8 cellular contexts compared by ENCODE assay signal in the genomic region with DNA sequence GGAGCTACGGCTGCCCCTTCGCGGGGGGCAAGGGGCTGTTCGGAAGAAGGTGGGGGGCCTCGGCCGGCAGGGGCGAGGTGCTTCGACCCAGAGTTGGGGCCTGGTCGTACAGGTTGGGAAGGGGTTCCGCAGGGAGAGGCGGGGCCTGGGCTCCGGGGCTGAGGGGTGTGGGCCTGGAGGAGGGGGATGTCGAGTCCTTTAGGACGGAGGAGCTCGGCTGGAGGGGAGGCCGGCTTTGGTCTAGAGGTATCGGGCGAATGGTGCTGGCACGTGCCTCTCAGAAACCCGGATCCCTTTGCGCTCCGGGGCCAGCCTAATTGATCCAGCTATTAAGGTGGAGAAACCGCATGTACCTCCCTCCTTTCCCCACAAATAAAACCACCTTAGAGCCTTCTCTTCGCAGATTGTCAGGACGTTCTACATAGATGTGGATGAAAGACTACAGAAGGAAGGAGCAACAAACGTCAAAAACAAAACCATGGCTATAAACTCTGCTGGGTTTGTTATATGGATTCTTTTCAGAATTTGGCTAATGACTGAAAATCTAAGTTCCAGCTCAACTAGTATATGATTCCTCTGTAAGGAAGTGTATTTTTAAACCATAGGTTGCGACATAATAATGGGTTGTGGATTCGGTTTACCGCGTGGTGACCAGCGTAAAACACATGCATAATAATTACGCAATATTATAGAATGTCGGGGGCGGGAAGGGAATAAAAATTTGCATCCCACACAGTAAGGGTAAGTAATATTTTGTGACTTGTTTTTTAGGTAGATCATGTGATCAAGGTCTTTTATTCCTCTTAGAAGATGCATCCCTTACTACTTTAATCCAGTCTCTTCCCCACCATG. TPM values are rescaled to one million over a fixed set of nuclear protein-coding genes. Genes with fewer than 3 reads are reported as not detected.
DNase-seq lines count a peak whose midpoint lies in the region; ATAC-seq and TF ChIP-seq lines count a peak whose summit lies in the region.

No MANE protein-coding gene starts in this region.

- no peak for TF ChIP-seq POLR2A in esophagus muscularis mucosa (IDR thresholded peaks at IDR 0.05; ENCODE audit: low read depth)

- H3K36me3 Mint-ChIP-seq in activated CD8-positive, alpha-beta memory T cell treated with anti-CD3 and anti-CD28 coated beads, Interleukin-2, amount 10 ng/mL, durations not matched to agents 7 days and 5 days = peaks cover 12% of the 10 kb centered on the region
- H3K36me3 Mint-ChIP-seq in T-cell = no peaks in the 10 kb centered on the region
- H3K36me3 Mint-ChIP-seq in naive thymus-derived CD4-positive, alpha-beta T cell = peaks cover 0 to 10% (median 0%) of the 10 kb centered on the region in 5 donors

- WGBS in esophagus muscularis mucosa = 27% methylated on average over 23 of the region's 34 CpGs

- H3K27ac ChIP-seq in esophagus muscularis mucosa (replicated peaks in 1 of 4) = peak overlapping the region; percentile 92 to 95 (median 92)
- peak overlapping the region; percentile 78 for H3K27ac ChIP-seq in naive thymus-derived CD4-positive, alpha-beta T cell (ENCODE audit: low read depth, low read length)

- no peak for TF ChIP-seq CTCF in esophagus muscularis mucosa (IDR thresholded peaks at IDR 0.05)

- no peaks in the 10 kb centered on the region for H3K36me3 ChIP-seq in esophagus muscularis mucosa
- peaks cover 0 to 5% (median 0%) of the 10 kb centered on the region in 3 experiments for H3K36me3 ChIP-seq in naive thymus-derived CD4-positive, alpha-beta T cell (ENCODE audit: control insufficient read depth in 2 of 3, insufficient read depth in 3 of 3, low read length in 3 of 3)

- H3K4me3 Mint-ChIP-seq in activated CD8-positive, alpha-beta memory T cell treated with anti-CD3 and anti-CD28 coated beads, Interleukin-2, amount 10 ng/mL, durations not matched to agents 7 days and 5 days = peak overlapping the region; percentile 76
- peak overlapping the region; percentile 81 to 83 (median 82) for H3K4me3 Mint-ChIP-seq in T-cell
- peak overlapping the region; percentile 79 to 91 (median 85) for H3K4me3 Mint-ChIP-seq in naive thymus-derived CD4-positive, alpha-beta T cell

- H3K9me3 ChIP-seq in esophagus muscularis mucosa = no peaks in the 10 kb centered on the region
- H3K9me3 ChIP-seq in naive thymus-derived CD4-positive, alpha-beta T cell (ENCODE audit: control insufficient read depth in 2 of 3, low read length in 3 of 3) = no peaks in the 10 kb centered on the region

- H3K27me3 Mint-ChIP-seq in activated CD8-positive, alpha-beta memory T cell treated with anti-CD3 and anti-CD28 coated beads, Interleukin-2, amount 10 ng/mL, durations not matched to agents 7 days and 5 days = no peaks in the 10 kb centered on the region
- H3K27me3 Mint-ChIP-seq in T-cell = no peaks in the 10 kb centered on the region
- no peaks in the 10 kb centered on the region for H3K27me3 Mint-ChIP-seq in naive thymus-derived CD4-positive, alpha-beta T cell

- H3K4me3 ChIP-seq in esophagus muscularis mucosa = peak overlapping the region; percentile 92 to 97 (median 92)
- H3K4me3 ChIP-seq in naive thymus-derived CD4-positive, alpha-beta T cell (ENCODE audit: low read length) = peak overlapping the region; percentile 47

- no peaks in the 10 kb centered on the region for H3K9me3 Mint-ChIP-seq in activated CD8-positive, alpha-beta memory T cell treated with anti-CD3 and anti-CD28 coated beads, Interleukin-2, amount 10 ng/mL, durations not matched to agents 7 days and 5 days (ENCODE audit: low read depth)
- no peaks in the 10 kb centered on the region for H3K9me3 Mint-ChIP-seq in T-cell
- H3K9me3 Mint-ChIP-seq in naive thymus-derived CD4-positive, alpha-beta T cell = no peaks in the 10 kb centered on the region

- peak; percentile 47 for ATAC-seq in activated CD8-positive, alpha-beta memory T cell treated with anti-CD3 and anti-CD28 coated beads, Interleukin-2, amount 10 ng/mL, durations not matched to agents 7 days and 5 days
- ATAC-seq in T-cell (replicated peaks in 1 of 4) = peak; percentile 14 to 45 (median 26)
- ATAC-seq in naive thymus-derived CD4-positive, alpha-beta T cell = peak; percentile 27

- no peaks in the 10 kb centered on the region for H3K27me3 ChIP-seq in esophagus muscularis mucosa
- H3K27me3 ChIP-seq in naive thymus-derived CD4-positive, alpha-beta T cell (ENCODE audit: control insufficient read depth in 2 of 2, insufficient read depth in 2 of 2, low read length in 2 of 2) = no peaks in the 10 kb centered on the region

- DNase-seq in activated CD8-positive, alpha-beta memory T cell treated with anti-CD3 and anti-CD28 coated beads, Interleukin-2, amount 10 ng/mL, durations not matched to agents 7 days and 5 days = peak; percentile 62
- no peak for DNase-seq in activated CD8-positive, alpha-beta memory T cell treated with anti-CD3 and anti-CD28 coated beads for 24 hours
- DNase-seq in H4 (ENCODE audit: low spot score) (peak; percentile 6), Kasumi-1 (lab: John Stamatoyannopoulos, UW) (peak; percentile 52 to 66), T-cell (peak in 4 of 34 experiments; percentile 1 to 4 (median 2)), esophagus muscularis mucosa (ENCODE audit: extremely low spot score) (no peak), middle frontal gyrus (ENCODE audit: extremely low spot score, low spot score) (no peak)
- DNase-seq in naive thymus-derived CD4-positive, alpha-beta T cell = peak in 1 of 9 donors; percentile 43

- no peak for TF ChIP-seq EP300 in esophagus muscularis mucosa (IDR thresholded peaks at IDR 0.05)

- H3K27ac Mint-ChIP-seq in activated CD8-positive, alpha-beta memory T cell treated with anti-CD3 and anti-CD28 coated beads, Interleukin-2, amount 10 ng/mL, durations not matched to agents 7 days and 5 days = peak overlapping the region; percentile 77
- peak overlapping the region; percentile 22 to 55 for H3K27ac Mint-ChIP-seq in T-cell
- peak overlapping the region in 8 of 9 donors; percentile 49 to 89 (median 73) for H3K27ac Mint-ChIP-seq in naive thymus-derived CD4-positive, alpha-beta T cell

- peaks cover 18 to 34% (median 28%) of the 10 kb centered on the region in 4 donors for H3K4me1 ChIP-seq in esophagus muscularis mucosa
- H3K4me1 ChIP-seq in naive thymus-derived CD4-positive, alpha-beta T cell (ENCODE audit: control insufficient read depth in 2 of 2, insufficient read depth in 2 of 2, low read length in 2 of 2) = peaks cover 19 to 30% of the 10 kb centered on the region in 2 donors

- peaks cover 48% of the 10 kb centered on the region for H3K4me1 Mint-ChIP-seq in activated CD8-positive, alpha-beta memory T cell treated with anti-CD3 and anti-CD28 coated beads, Interleukin-2, amount 10 ng/mL, durations not matched to agents 7 days and 5 days
- H3K4me1 Mint-ChIP-seq in T-cell = peaks cover 50 to 52% (median 50%) of the 10 kb centered on the region in 3 donors
- H3K4me1 Mint-ChIP-seq in naive thymus-derived CD4-positive, alpha-beta T cell = peaks cover 27 to 62% (median 52%) of the 10 kb centered on the region in 7 donors

- POLR2A ChIA-PET in T-cell (lab: Charles Lee) = interaction anchor here (0.6 to 1.3 kb wide), 3 partner anchors 18 to 134 kb away, joined by 3 to 7 read pairs (median 5); no protein-coding TSS in a partner anchor
- POLR2A ChIA-PET in naive thymus-derived CD4-positive, alpha-beta T cell (lab: Charles Lee) = interaction anchor here (0.6 to 1.7 kb wide), 10 partner anchors 10 to 1856 kb away, joined by 3 to 11 read pairs (median 3); no protein-coding TSS in a partner anchor

- intact Hi-C loops in esophagus muscularis mucosa (cut with DNase I) = loop anchor here (2.0 to 5.0 kb wide), 2 partner anchors 119 to 137 kb away; partner anchors contain the start of gene TOP2B
- intact Hi-C loops in naive thymus-derived CD4-positive, alpha-beta T cell (cut with micrococcal nuclease) = loop anchor here (1.0 to 10.0 kb wide), 13 partner anchors 19 to 1869 kb away; partner anchors contain the start of genes NKIRAS1 (in 2 of the 2), NR1D2 (in 2 of the 2), RPL15 (in 2 of the 2) and NEK10 (in 1 of the 2)

- CTCF ChIA-PET in activated CD8-positive, alpha-beta memory T cell treated with anti-CD3 and anti-CD28 coated beads, Interleukin-2, amount 10 ng/mL, durations not matched to agents 7 days and 5 days (lab: Charles Lee) = interaction anchor here (1.0 to 2.2 kb wide), 3 partner anchors 48 to 135 kb away, joined by 3 to 11 read pairs (median 3); no protein-coding TSS in a partner anchor
- CTCF ChIA-PET in T-cell (lab: Charles Lee) = interaction anchor here (0.6 to 2.0 kb wide), 9 partner anchors 11 to 1839 kb away, joined by 3 to 11 read pairs (median 4); no protein-coding TSS in a partner anchor
- CTCF ChIA-PET in naive thymus-derived CD4-positive, alpha-beta T cell (lab: Charles Lee) = interaction anchor here (0.9 to 1.1 kb wide), 2 partner anchors 73 to 116 kb away, joined by 3 to 4 read pairs; no protein-coding TSS in a partner anchor

RNA-seq across cellular contexts. Expression of gene NGLY1, which starts 0.6 kb away (rescaled TPM):
- 10 to 100 TPM; 41.2 to 70.0 TPM for total RNA-seq in activated CD8-positive, alpha-beta memory T cell treated with anti-CD3 and anti-CD28 coated beads, Interleukin-2, amount 10 ng/mL, durations not matched to agents 7 days and 5 days
- 11.6 and 13.4 TPM in 2 replicates for total RNA-seq in H4 (2014; rRNA removed; shearing (Covaris generic))
- 10 to 100 TPM; 58.6 to 67.0 (median 61.4) TPM for total RNA-seq in T-cell
- 10 to 100 TPM; 21.2 to 25.7 (median 23.3) TPM for total RNA-seq in esophagus muscularis mucosa
- total RNA-seq in naive thymus-derived CD4-positive, alpha-beta T cell = 10 to 100 TPM; 66.1 to 84.1 (median 70.4) TPM
- polyA plus RNA-seq in naive thymus-derived CD4-positive, alpha-beta T cell = 10 to 100 TPM; 39.7 to 53.0 TPM

RNA-seq across cellular contexts. Expression of gene OXSM, which starts 6.0 kb away (rescaled TPM):
- 10 to 100 TPM; 10.7 to 12.0 TPM for total RNA-seq in activated CD8-positive, alpha-beta memory T cell treated with anti-CD3 and anti-CD28 coated beads, Interleukin-2, amount 10 ng/mL, durations not matched to agents 7 days and 5 days
- 8.9 and 12.5 TPM in 2 replicates for total RNA-seq in H4 (2014; rRNA removed; shearing (Covaris generic))
- total RNA-seq in T-cell (10 to 100 TPM in 3 of 5 donors, 1 to 10 TPM in 2; 9.0 to 15.6 (median 13.5) TPM), esophagus muscularis mucosa (1 to 10 TPM; 5.1 to 8.2 (median 7.3) TPM)
- 10 to 100 TPM; 10.6 to 16.5 (median 13.2) TPM for total RNA-seq in naive thymus-derived CD4-positive, alpha-beta T cell
- polyA plus RNA-seq in naive thymus-derived CD4-positive, alpha-beta T cell = 10 to 100 TPM; 14.6 to 21.2 TPM

Comparison
In these comparisons a context has a peak if more than half of its experiments do, and no peak if none do; other contexts are left out.
1. DNase-seq: peak in activated CD8-positive, alpha-beta memory T cell treated with anti-CD3 and anti-CD28 coated beads, Interleukin-2, amount 10 ng/mL, durations not matched to agents 7 days and 5 days (single experiment), H4 (single experiment) and Kasumi-1 (2 of 2); none in activated CD8-positive, alpha-beta memory T cell treated with anti-CD3 and anti-CD28 coated beads for 24 hours (single experiment), esophagus muscularis mucosa (single experiment) and middle frontal gyrus (single experiment).
2. Peak in every context shown above with its lines, with median percentiles within 50 percentile points of each other: ATAC-seq, H3K27ac Mint-ChIP-seq and H3K4me3 Mint-ChIP-seq.